21 cellular contexts compared by ENCODE assay signal in genomic region chr6:25659633-25660368, GRCh38. TPM values are rescaled to one million over a fixed set of nuclear protein-coding genes. Genes with fewer than 3 reads are reported as not detected.
A peak's percentile ranks its signal among the peaks of the same experiment; 100 is the strongest.
DNase-seq lines count a peak whose midpoint lies in the region; ATAC-seq, FAIRE-seq and TF ChIP-seq lines count a peak whose summit lies in the region.
"Had no signal": no experiment of that assay in that cellular context is flagged by ENCODE, and none has a peak within 500 bp of the region (broad histone marks: within the 10 kb centered on the region; RNA-seq: fewer than 3 reads in every experiment).

No MANE protein-coding gene starts in this region.

- no peak overlapping the region for H3K4me3 ChIP-seq in A549
- no peak overlapping the region for H3K4me3 ChIP-seq in endothelial cell of umbilical vein (replicated peaks in 1 of 3; ENCODE audit: insufficient read depth in 1 of 3, low read depth in 1 of 3, low read length in 3 of 3)
- H3K4me3 ChIP-seq in aorta (ENCODE audit: low read length in 2 of 2) = no peak overlapping the region
- H3K4me3 ChIP-seq: dorsolateral prefrontal cortex, gastrocnemius medialis, upper lobe of left lung had no signal

- H3K27ac ChIP-seq in A549 (peak overlapping the region; percentile 78 to 80), endothelial cell of umbilical vein (ENCODE audit: insufficient read depth, low read depth, low read length) (no peak overlapping the region), aorta (ENCODE audit: low read depth in 1 of 2, low read length in 2 of 2) (no peak overlapping the region)
- H3K27ac ChIP-seq: gastrocnemius medialis, KMS-11, upper lobe of left lung had no signal

- WGBS in A549 (ENCODE audit: missing lambda C conversion rate) = 47% methylated on average over 4 of the region's 4 CpGs
- 26 to 29% methylated on average over 4 of the region's 4 CpGs for WGBS in aorta, 2 donors

- TF ChIP-seq CTCF in A549 (IDR thresholded peaks at IDR 0.05) = no peak
- TF ChIP-seq CTCF in endothelial cell of umbilical vein (IDR thresholded peaks at IDR 0.05; ENCODE audit: extremely low read depth in 1 of 2, insufficient read depth in 1 of 2, low read depth in 1 of 2, low read length in 2 of 2) = no peak

- no peak overlapping the region for H3K9ac ChIP-seq in endothelial cell of umbilical vein (replicated peaks; ENCODE audit: extremely low read depth, insufficient read depth, low read length)
- H3K9ac ChIP-seq: KMS-11 had no signal

- POLR2A ChIA-PET in A549 (lab: Yijun Ruan, JAX) = no interaction called here
- POLR2A ChIA-PET in endothelial cell of umbilical vein (lab: Charles Lee) = no interaction called here

- no peaks in the 10 kb centered on the region for H4K20me1 ChIP-seq in endothelial cell of umbilical vein (replicated peaks; ENCODE audit: control insufficient read depth, extremely low read depth, insufficient read depth, low read length)

- no peaks in the 10 kb centered on the region for H3K36me3 ChIP-seq in endothelial cell of umbilical vein (ENCODE audit: control insufficient read depth in 2 of 2, extremely low read depth in 1 of 2, insufficient read depth in 2 of 2, low read length in 2 of 2)
- no peaks in the 10 kb centered on the region for H3K36me3 ChIP-seq in aorta (ENCODE audit: control insufficient read depth in 1 of 2, insufficient read depth in 2 of 2, low read length in 1 of 2)
- H3K36me3 ChIP-seq: gastrocnemius medialis, upper lobe of left lung had no signal

- dilution Hi-C loops in endothelial cell of umbilical vein (cut with MboI; ENCODE audit: extremely low pct_ligation_motif_present, low sequenced_read_pairs) = no loop called here

- no peaks in the 10 kb centered on the region for H3K79me2 ChIP-seq in endothelial cell of umbilical vein (ENCODE audit: control insufficient read depth, insufficient read depth, low read length)

- BruUV-seq in endothelial cell of umbilical vein (replicated peaks; lab: Mats Ljungman, UMichigan) = no TSS peak

- no peaks in the 10 kb centered on the region for H3K9me1 ChIP-seq in endothelial cell of umbilical vein (replicated peaks; ENCODE audit: control insufficient read depth, extremely low read depth, insufficient read depth, low read length)

- TF ChIP-seq EP300 in A549 (IDR thresholded peaks at IDR 0.05) = no peak

- H3K4me1 ChIP-seq in A549 (peaks cover 22% of the 10 kb centered on the region), endothelial cell of umbilical vein (ENCODE audit: control insufficient read depth, extremely low read depth, insufficient read depth, low read length) (peaks cover 3% of the 10 kb centered on the region), aorta (ENCODE audit: control insufficient read depth in 1 of 2, insufficient read depth in 2 of 2, low read length in 2 of 2) (no peaks in the 10 kb centered on the region)
- H3K4me1 ChIP-seq: gastrocnemius medialis, upper lobe of left lung had no signal

- no peak for DNase-seq in A549 (ENCODE audit: low read depth in 1 of 2, low spot score in 1 of 2)
- peak; percentile 57 for DNase-seq in NCI-H1105 (lab: John Stamatoyannopoulos, UW)
- peak; percentile 70 for DNase-seq in NCI-H510A treated with DMSO at 0.1 percent for 48 hours (lab: John Stamatoyannopoulos, UW)
- DNase-seq in endothelial cell of umbilical vein (ENCODE audit: low read depth, low spot score) = peak; percentile 3
- DNase-seq in aorta = no peak
- no peak for DNase-seq in kidney tubule cell (ENCODE audit: low spot score)
- no peak for DNase-seq in cortex of kidney (lab: John Stamatoyannopoulos, UW)
- DNase-seq in DMS79 treated with DMSO at 0.1 percent for 48 hours (lab: John Stamatoyannopoulos, UW) = no peak
- DNase-seq: activated CD4-positive, alpha-beta T cell treated with anti-CD3 and anti-CD28 coated beads, Interleukin-2, amount 10 ng/mL, durations not matched to agents 7 days and 5 days; activated CD8-positive, alpha-beta memory T cell treated with anti-CD3 and anti-CD28 coated beads, Interleukin-2, amount 50 U/mL, for 4 hours; gastrocnemius medialis; NCI-H1048; NCI-H446 treated with DMSO at 0.1 percent for 48 hours; T-cell; upper lobe of left lung had no signal

- ATAC-seq in A549 = no peak
- no peak for ATAC-seq in aorta (ENCODE audit: low FRiP score)
- ATAC-seq: gastrocnemius medialis, Right ventricle myocardium inferior, T-cell had no signal

- H3K4me2 ChIP-seq in A549 (peak overlapping the region; percentile 65), endothelial cell of umbilical vein (ENCODE audit: insufficient read depth, low read length) (no peak overlapping the region)
- H3K4me2 ChIP-seq: KMS-11 had no signal

- intact Hi-C loops in endothelial cell of umbilical vein (cut with micrococcal nuclease) = no loop called here
- intact Hi-C loops in aorta (cut with DNase I) = no loop called here

- peaks cover 2 to 3% of the 10 kb centered on the region in 2 experiments for H3K27me3 ChIP-seq in endothelial cell of umbilical vein (ENCODE audit: control insufficient read depth in 2 of 2, insufficient read depth in 2 of 2, low read length in 2 of 2)
- peaks cover 0 to 2% of the 10 kb centered on the region in 2 donors for H3K27me3 ChIP-seq in aorta (ENCODE audit: control insufficient read depth in 1 of 2, insufficient read depth in 2 of 2, low read length in 1 of 2)
- H3K27me3 ChIP-seq: upper lobe of left lung had no signal

- H3K9me3 ChIP-seq in A549 (no peaks in the 10 kb centered on the region), endothelial cell of umbilical vein (replicated peaks; ENCODE audit: control insufficient read depth, insufficient read depth, low read length) (no peaks in the 10 kb centered on the region), aorta (ENCODE audit: control insufficient read depth, low read length) (no peaks in the 10 kb centered on the region)
- H3K9me3 ChIP-seq: gastrocnemius medialis, upper lobe of left lung had no signal

- no peak overlapping the region for H2AFZ ChIP-seq in endothelial cell of umbilical vein (ENCODE audit: low read depth, low read length)

- CTCF ChIA-PET in A549 (lab: Yijun Ruan, JAX) = interaction anchor here (0.6 to 1.1 kb wide), 2 partner anchors 60 to 170 kb away, joined by 3 read pairs; no protein-coding TSS in a partner anchor
- CTCF ChIA-PET in endothelial cell of umbilical vein (lab: Charles Lee) = interaction anchor here (0.8 kb wide), 1 partner anchor 60 kb away, joined by 3 read pairs; no protein-coding TSS in a partner anchor

- TF ChIP-seq RAD21 in A549 (conservative IDR thresholded peaks at IDR 0.05 in 1 of 2, IDR thresholded peaks at IDR 0.05 in 1 of 2) = no peak

- TF ChIP-seq POLR2A in A549 (IDR thresholded peaks at IDR 0.05; ENCODE audit: low read length) = no peak
- TF ChIP-seq POLR2A in endothelial cell of umbilical vein (IDR thresholded peaks at IDR 0.05; ENCODE audit: low read depth, low read length) = no peak

- FAIRE-seq in A549 (lab: Jason Lieb, UNC) = no peak
- no peak for FAIRE-seq in endothelial cell of umbilical vein (lab: Jason Lieb, UNC)
- FAIRE-seq: A204.1 had no signal

TF ChIP-seq in A549, 52 proteins besides CTCF, POLR2A, EP300 and RAD21:
- TF ChIP-seq POLR2AphosphoS2 (conservative IDR thresholded peaks at IDR 0.05; ENCODE audit: low read length) (no peak), TP53 (CRISPR knock-in tag; IDR thresholded peaks at IDR 0.05) (no peak), HDAC2 (IDR thresholded peaks at IDR 0.05) (no peak), RFX5 (IDR thresholded peaks at IDR 0.05) (no peak), JUNB (IDR thresholded peaks at IDR 0.05) (no peak), JUN (IDR thresholded peaks at IDR 0.05) (no peak), RCOR1 (IDR thresholded peaks at IDR 0.05; ENCODE audit: low read depth, low read length) (no peak), MYC (IDR thresholded peaks at IDR 0.05; ENCODE audit: borderline replicate concordance, low read length) (no peak), CEBPB (IDR thresholded peaks at IDR 0.05) (no peak)

TF ChIP-seq in endothelial cell of umbilical vein, 7 proteins besides CTCF, POLR2A, EP300 and RAD21:
- TF ChIP-seq GATA2 (IDR thresholded peaks at IDR 0.05; ENCODE audit: insufficient read depth, insufficient read length, low read depth, low read length) = no peak
- no peak for TF ChIP-seq EZH2 (IDR thresholded peaks at IDR 0.05; ENCODE audit: borderline replicate concordance, low read depth, low read length, severe bottlenecking)
- TF ChIP-seq MAX (IDR thresholded peaks at IDR 0.05; ENCODE audit: insufficient read depth, insufficient read length) = no peak
- TF ChIP-seq FOS (IDR thresholded peaks at IDR 0.05; ENCODE audit: borderline replicate concordance, insufficient read depth, low read length) = no peak
- no peak for TF ChIP-seq MYC (IDR thresholded peaks at IDR 0.05; ENCODE audit: low read depth, low read length)
- no peak for TF ChIP-seq POLR2AphosphoS5 (IDR thresholded peaks at IDR 0.05; ENCODE audit: insufficient read depth, low read depth, low read length)
- no peak for TF ChIP-seq JUN (IDR thresholded peaks at IDR 0.05; ENCODE audit: borderline replicate concordance, insufficient read depth, insufficient read length, low read depth)

RNA-seq across cellular contexts. Expression of gene SCGN, which starts 7.8 kb away (rescaled TPM):
- polyA plus RNA-seq in A549 (2011; rRNA removed) (0.17 TPM in 2 replicates), A549 (2017; fragmentation: RNase III; extraction: RNeasy Plus Mini Kit Qiagen cat#74134 plus additional on column Dnase treatment) (0.09 to 0.13 TPM in 2 of 3 replicates, not detected in the other), endothelial cell of umbilical vein (not detected in 2 replicates), aorta (1 to 10 TPM; 1.1 to 3.1 TPM)
- polyA plus RNA-seq in A549 (2012; cell fraction: cytosol; rRNA removed) = 0.04 and 0.05 TPM in 2 replicates
- 0.07 TPM in 1 of 2 replicates, not detected in the other for polyA plus RNA-seq in A549 (2012; cell fraction: nucleus; rRNA removed)
- polyA minus RNA-seq in A549 (2011; rRNA and poly(A)+ RNA removed) = not detected in 2 replicates
- total RNA-seq in endothelial cell of umbilical vein (not detected in 2 replicates), aorta (not detected)
- not detected in 2 replicates for polyA plus RNA-seq in endothelial cell of umbilical vein (2011; cell fraction: cytosol; rRNA removed)
- polyA plus RNA-seq in endothelial cell of umbilical vein (2011; cell fraction: nucleus; rRNA removed) = not detected in 2 replicates
- not detected in 2 replicates for polyA plus RNA-seq in endothelial cell of umbilical vein (2012)
- polyA minus RNA-seq in endothelial cell of umbilical vein = not detected in 2 replicates
- polyA minus RNA-seq in endothelial cell of umbilical vein (2011; cell fraction: cytosol; rRNA and poly(A)+ RNA removed) = not detected
- polyA minus RNA-seq in endothelial cell of umbilical vein (2011; cell fraction: nucleus; rRNA and poly(A)+ RNA removed) = not detected in 2 replicates
- total RNA-seq: activated CD4-positive, alpha-beta T cell treated with anti-CD3 and anti-CD28 coated beads, Interleukin-2, amount 10 ng/mL, durations not matched to agents 7 days and 5 days; bronchial epithelial cell; gastrocnemius medialis; T-cell had no signal
- polyA plus RNA-seq: BJ had no signal

Comparison
In these comparisons a context has a peak if more than half of its experiments do, and no peak if none do; other contexts are left out.
1. DNase-seq: peak in NCI-H1105 (single experiment), NCI-H510A treated with DMSO at 0.1 percent for 48 hours (single experiment) and endothelial cell of umbilical vein (single experiment); none in A549 (0 of 2), aorta (0 of 2), kidney tubule cell (single experiment), cortex of kidney (single experiment) and DMS79 treated with DMSO at 0.1 percent for 48 hours (single experiment).
2. H3K27ac ChIP-seq: peak in A549 (2 of 2); none in endothelial cell of umbilical vein (single experiment) and aorta (0 of 2).